ENCODE assay signal across 28 cellular contexts in the genomic region with DNA sequence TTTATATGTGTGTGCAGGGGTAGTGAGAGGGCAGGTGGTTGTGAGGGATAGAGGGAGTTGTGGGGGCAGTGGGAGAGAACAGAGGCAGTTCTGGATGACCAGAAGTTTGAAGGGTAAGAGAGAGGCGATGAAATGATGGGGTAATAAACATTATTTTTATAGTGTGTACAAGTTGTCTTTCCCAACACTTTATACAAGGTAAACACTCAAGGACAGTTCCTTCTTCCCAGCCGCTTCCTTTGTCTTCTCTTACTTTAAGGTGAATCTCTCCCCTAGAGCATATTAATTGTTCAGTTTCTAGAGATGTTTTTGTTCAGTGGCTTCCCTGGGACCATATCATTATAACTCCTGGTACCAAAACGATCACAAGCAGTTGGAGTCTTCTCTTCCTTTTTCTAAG.
"Had no signal": no experiment of that assay in that cellular context is flagged by ENCODE, and none has a peak within 500 bp of the region (broad histone marks: within the 10 kb centered on the region; RNA-seq: fewer than 3 reads in every experiment).

No MANE protein-coding gene starts in this region.

- H3K4me3 ChIP-seq: stomach, suprapubic skin, testis, thoracic aorta, thyroid gland, tibial artery, tibial nerve, transverse colon, upper lobe of left lung, upper lobe of right lung, uterus, vagina had no signal

- H3K4me1 ChIP-seq: stomach, suprapubic skin, testis, thyroid gland, tibial artery, tibial nerve, upper lobe of left lung, upper lobe of right lung, uterus, vagina had no signal

- H3K27ac ChIP-seq: stomach, suprapubic skin, testis, thoracic aorta, thyroid gland, tibial artery, transverse colon, upper lobe of left lung, upper lobe of right lung, uterus, vagina had no signal

- H3K9me3 Mint-ChIP-seq: stimulated activated effector memory CD8-positive, alpha-beta T cell treated with anti-CD3 and anti-CD28 coated beads, Interleukin-12 subunit alpha, Interleukin-12 subunit beta, amount 100 ng/mL, for 72 hours; stimulated activated naive CD8-positive, alpha-beta T cell treated with anti-CD3 and anti-CD28 coated beads, Interleukin-15, amount 100 ng/mL, for 72 hours; stimulated activated naive CD8-positive, alpha-beta T cell treated with anti-CD3 and anti-CD28 coated beads, Interleukin-15, Interleukin-2, amounts not matched to agents 100 ng/mL and 50 ng/mL, for 24 hours had no signal

- ATAC-seq: stimulated activated effector memory CD8-positive, alpha-beta T cell treated with anti-CD3 and anti-CD28 coated beads, Interleukin-12 subunit alpha, Interleukin-12 subunit beta, amount 100 ng/mL, for 72 hours; stimulated activated naive B cell treated with anti-CD40 and anti-IgM and Interleukin-4, amounts not matched to agents 10 μg/mL and 1 μg/mL and 100 μg/mL, for 72 hours; stimulated activated naive CD8-positive, alpha-beta T cell treated with anti-CD3 and anti-CD28 coated beads, Interleukin-15, amount 100 ng/mL, for 72 hours; stimulated activated naive CD8-positive, alpha-beta T cell treated with anti-CD3 and anti-CD28 coated beads, Interleukin-15, Interleukin-2, amounts not matched to agents 100 U/mL and 50 U/mL, for 24 hours; upper lobe of right lung had no signal

- H3K27me3 Mint-ChIP-seq: stimulated activated naive B cell treated with anti-CD40 and anti-IgM and Interleukin-4, amounts not matched to agents 10 μg/mL and 1 μg/mL and 100 μg/mL, for 72 hours had no signal

- H3K27me3 ChIP-seq: stomach, suprapubic skin, testis, thyroid gland, tibial artery, tibial nerve, transverse colon, upper lobe of left lung, upper lobe of right lung, uterus, vagina had no signal

- H3K36me3 ChIP-seq: stomach, suprapubic skin, thoracic aorta, thyroid gland, tibial artery, tibial nerve, transverse colon, upper lobe of left lung, upper lobe of right lung, uterus, vagina had no signal

- H3K9me3 ChIP-seq: stomach, suprapubic skin, testis, thoracic aorta, thyroid gland, tibial artery, tibial nerve, transverse colon, upper lobe of left lung, upper lobe of right lung, uterus, vagina had no signal

- FAIRE-seq: urothelium cell line had no signal

- H3K36me3 Mint-ChIP-seq: stimulated activated effector memory CD8-positive, alpha-beta T cell treated with anti-CD3 and anti-CD28 coated beads, Interleukin-12 subunit alpha, Interleukin-12 subunit beta, amount 100 ng/mL, for 72 hours; stimulated activated naive B cell treated with anti-CD40 and anti-IgM and Interleukin-4, amounts not matched to agents 10 μg/mL and 1 μg/mL and 100 μg/mL, for 72 hours had no signal

- H3K27ac Mint-ChIP-seq: stimulated activated effector memory CD8-positive, alpha-beta T cell treated with anti-CD3 and anti-CD28 coated beads, Interleukin-12 subunit alpha, Interleukin-12 subunit beta, amount 100 ng/mL, for 72 hours; stimulated activated naive B cell treated with anti-CD40 and anti-IgM and Interleukin-4, amounts not matched to agents 10 μg/mL and 1 μg/mL and 100 μg/mL, for 72 hours; stimulated activated naive CD8-positive, alpha-beta T cell treated with anti-CD3 and anti-CD28 coated beads, Interleukin-15, amount 100 ng/mL, for 72 hours; stimulated activated naive CD8-positive, alpha-beta T cell treated with anti-CD3 and anti-CD28 coated beads, Interleukin-15, Interleukin-2, amounts not matched to agents 100 ng/mL and 50 ng/mL, for 24 hours had no signal

- H3K4me3 Mint-ChIP-seq: stimulated activated effector memory CD8-positive, alpha-beta T cell treated with anti-CD3 and anti-CD28 coated beads, Interleukin-12 subunit alpha, Interleukin-12 subunit beta, amount 100 ng/mL, for 72 hours; stimulated activated naive B cell treated with anti-CD40 and anti-IgM and Interleukin-4, amounts not matched to agents 10 μg/mL and 1 μg/mL and 100 μg/mL, for 72 hours; stimulated activated naive CD8-positive, alpha-beta T cell treated with anti-CD3 and anti-CD28 coated beads, Interleukin-15, amount 100 ng/mL, for 72 hours; stimulated activated naive CD8-positive, alpha-beta T cell treated with anti-CD3 and anti-CD28 coated beads, Interleukin-15, Interleukin-2, amounts not matched to agents 100 ng/mL and 50 ng/mL, for 24 hours had no signal

- DNase-seq: stimulated activated CD4-positive, alpha-beta T cell treated with anti-CD3 and anti-CD28 coated beads, Interleukin-2, amount 100 ng/mL, for 24 hours; stimulated activated CD4-positive, alpha-beta T cell treated with anti-CD3 and anti-CD28 coated beads, Interleukin-2, amount 100 ng/mL, for 48 hours; stimulated activated CD4-positive, alpha-beta T cell treated with anti-CD3 and anti-CD28 coated beads, Interleukin-4, amount 100 ng/mL, for 1 hour; stimulated activated CD4-positive, alpha-beta T cell treated with anti-CD3 and anti-CD28 coated beads, Interleukin-4, amount 100 ng/mL, for 24 hours; stimulated activated CD4-positive, alpha-beta T cell treated with anti-CD3 and anti-CD28 coated beads, Interleukin-4, amount 100 ng/mL, for 4 hours; stimulated activated CD8-positive, alpha-beta memory T cell treated with anti-CD3 and anti-CD28 coated beads, Interleukin-4, amount 100 ng/mL, for 48 hours; stimulated activated naive B cell treated with anti-CD40 and anti-IgM and Interleukin-4, amounts not matched to agents 10 μg/mL and 1 μg/mL and 100 μg/mL, for 72 hours; stimulated activated naive CD4-positive, alpha-beta T cell; stimulated activated naive CD4-positive, alpha-beta T cell treated with Interleukin-2 at 50 U/mL for 16 hours; stimulated activated naive CD8-positive, alpha-beta T cell treated with anti-CD3 and anti-CD28 coated beads, Interleukin-15, amount 100 ng/mL, for 72 hours; stimulated activated naive CD8-positive, alpha-beta T cell treated with anti-CD3 and anti-CD28 coated beads, Interleukin-15, Interleukin-2, amounts not matched to agents 100 U/mL and 50 U/mL, for 24 hours; stomach; substantia nigra; testis; thyroid gland; tibial artery; transverse colon; trophoblast cell; upper lobe of left lung had no signal

- H3K4me1 Mint-ChIP-seq: stimulated activated effector memory CD8-positive, alpha-beta T cell treated with anti-CD3 and anti-CD28 coated beads, Interleukin-12 subunit alpha, Interleukin-12 subunit beta, amount 100 ng/mL, for 72 hours; stimulated activated naive B cell treated with anti-CD40 and anti-IgM and Interleukin-4, amounts not matched to agents 10 μg/mL and 1 μg/mL and 100 μg/mL, for 72 hours; stimulated activated naive CD8-positive, alpha-beta T cell treated with anti-CD3 and anti-CD28 coated beads, Interleukin-15, amount 100 ng/mL, for 72 hours had no signal
